Comparison of ENCODE assay signal across 1 cellular context in genomic region chr11:24311974-24312373, GRCh38.
TF ChIP-seq lines count a peak whose summit lies in the region.

No MANE protein-coding gene starts in this region.

TF ChIP-seq in GM23338, 12 proteins besides CTCF, POLR2A, EP300 and RAD21 (continued from another document):
- TF ChIP-seq, protein P1, sequence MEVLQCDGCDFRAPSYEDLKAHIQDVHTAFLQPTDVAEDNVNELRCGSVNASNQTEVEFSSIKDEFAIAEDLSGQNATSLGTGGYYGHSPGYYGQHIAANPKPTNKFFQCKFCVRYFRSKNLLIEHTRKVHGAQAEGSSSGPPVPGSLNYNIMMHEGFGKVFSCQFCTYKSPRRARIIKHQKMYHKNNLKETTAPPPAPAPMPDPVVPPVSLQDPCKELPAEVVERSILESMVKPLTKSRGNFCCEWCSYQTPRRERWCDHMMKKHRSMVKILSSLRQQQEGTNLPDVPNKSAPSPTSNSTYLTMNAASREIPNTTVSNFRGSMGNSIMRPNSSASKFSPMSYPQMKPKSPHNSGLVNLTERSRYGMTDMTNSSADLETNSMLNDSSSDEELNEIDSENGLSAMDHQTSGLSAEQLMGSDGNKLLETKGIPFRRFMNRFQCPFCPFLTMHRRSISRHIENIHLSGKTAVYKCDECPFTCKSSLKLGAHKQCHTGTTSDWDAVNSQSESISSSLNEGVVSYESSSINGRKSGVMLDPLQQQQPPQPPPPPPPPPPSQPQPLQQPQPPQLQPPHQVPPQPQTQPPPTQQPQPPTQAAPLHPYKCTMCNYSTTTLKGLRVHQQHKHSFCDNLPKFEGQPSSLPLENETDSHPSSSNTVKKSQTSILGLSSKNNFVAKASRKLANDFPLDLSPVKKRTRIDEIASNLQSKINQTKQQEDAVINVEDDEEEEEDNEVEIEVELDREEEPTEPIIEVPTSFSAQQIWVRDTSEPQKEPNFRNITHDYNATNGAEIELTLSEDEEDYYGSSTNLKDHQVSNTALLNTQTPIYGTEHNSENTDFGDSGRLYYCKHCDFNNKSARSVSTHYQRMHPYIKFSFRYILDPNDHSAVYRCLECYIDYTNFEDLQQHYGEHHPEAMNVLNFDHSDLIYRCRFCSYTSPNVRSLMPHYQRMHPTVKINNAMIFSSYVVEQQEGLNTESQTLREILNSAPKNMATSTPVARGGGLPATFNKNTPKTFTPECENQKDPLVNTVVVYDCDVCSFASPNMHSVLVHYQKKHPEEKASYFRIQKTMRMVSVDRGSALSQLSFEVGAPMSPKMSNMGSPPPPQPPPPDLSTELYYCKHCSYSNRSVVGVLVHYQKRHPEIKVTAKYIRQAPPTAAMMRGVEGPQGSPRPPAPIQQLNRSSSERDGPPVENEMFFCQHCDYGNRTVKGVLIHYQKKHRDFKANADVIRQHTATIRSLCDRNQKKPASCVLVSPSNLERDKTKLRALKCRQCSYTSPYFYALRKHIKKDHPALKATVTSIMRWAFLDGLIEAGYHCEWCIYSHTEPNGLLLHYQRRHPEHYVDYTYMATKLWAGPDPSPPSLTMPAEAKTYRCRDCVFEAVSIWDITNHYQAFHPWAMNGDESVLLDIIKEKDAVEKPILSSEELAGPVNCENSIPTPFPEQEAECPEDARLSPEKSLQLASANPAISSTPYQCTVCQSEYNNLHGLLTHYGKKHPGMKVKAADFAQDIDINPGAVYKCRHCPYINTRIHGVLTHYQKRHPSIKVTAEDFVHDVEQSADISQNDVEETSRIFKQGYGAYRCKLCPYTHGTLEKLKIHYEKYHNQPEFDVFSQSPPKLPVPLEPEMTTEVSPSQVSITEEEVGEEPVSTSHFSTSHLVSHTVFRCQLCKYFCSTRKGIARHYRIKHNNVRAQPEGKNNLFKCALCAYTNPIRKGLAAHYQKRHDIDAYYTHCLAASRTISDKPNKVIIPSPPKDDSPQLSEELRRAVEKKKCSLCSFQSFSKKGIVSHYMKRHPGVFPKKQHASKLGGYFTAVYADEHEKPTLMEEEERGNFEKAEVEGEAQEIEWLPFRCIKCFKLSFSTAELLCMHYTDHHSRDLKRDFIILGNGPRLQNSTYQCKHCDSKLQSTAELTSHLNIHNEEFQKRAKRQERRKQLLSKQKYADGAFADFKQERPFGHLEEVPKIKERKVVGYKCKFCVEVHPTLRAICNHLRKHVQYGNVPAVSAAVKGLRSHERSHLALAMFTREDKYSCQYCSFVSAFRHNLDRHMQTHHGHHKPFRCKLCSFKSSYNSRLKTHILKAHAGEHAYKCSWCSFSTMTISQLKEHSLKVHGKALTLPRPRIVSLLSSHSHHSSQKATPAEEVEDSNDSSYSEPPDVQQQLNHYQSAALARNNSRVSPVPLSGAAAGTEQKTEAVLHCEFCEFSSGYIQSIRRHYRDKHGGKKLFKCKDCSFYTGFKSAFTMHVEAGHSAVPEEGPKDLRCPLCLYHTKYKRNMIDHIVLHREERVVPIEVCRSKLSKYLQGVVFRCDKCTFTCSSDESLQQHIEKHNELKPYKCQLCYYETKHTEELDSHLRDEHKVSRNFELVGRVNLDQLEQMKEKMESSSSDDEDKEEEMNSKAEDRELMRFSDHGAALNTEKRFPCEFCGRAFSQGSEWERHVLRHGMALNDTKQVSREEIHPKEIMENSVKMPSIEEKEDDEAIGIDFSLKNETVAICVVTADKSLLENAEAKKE (CRISPR knock-in tag; IDR thresholded peaks at IDR 0.05), result no peak
- TF ChIP-seq EZH2 (IDR thresholded peaks at IDR 0.05; ENCODE audit: low read depth, unreplicated experiment), result no peak
- no peak for TF ChIP-seq NANOG (IDR thresholded peaks at IDR 0.05; ENCODE audit: borderline replicate concordance)
- no peak for TF ChIP-seq EZH2phosphoT487 (IDR thresholded peaks at IDR 0.05; ENCODE audit: unreplicated experiment)
- no peak for TF ChIP-seq ETS1 (IDR thresholded peaks at IDR 0.05)
- no peak for TF ChIP-seq POLR2AphosphoS5 (IDR thresholded peaks at IDR 0.05; ENCODE audit: low read depth)
- no peak for TF ChIP-seq ZNF114 (CRISPR knock-in tag; IDR thresholded peaks at IDR 0.05)
- TF ChIP-seq ZNF331 (CRISPR knock-in tag; IDR thresholded peaks at IDR 0.05; ENCODE audit: low read depth), result no peak
- TF ChIP-seq STAT1 (IDR thresholded peaks at IDR 0.05; ENCODE audit: unreplicated experiment), result no peak
